13 cellular contexts compared by ENCODE assay signal in the genomic region with DNA sequence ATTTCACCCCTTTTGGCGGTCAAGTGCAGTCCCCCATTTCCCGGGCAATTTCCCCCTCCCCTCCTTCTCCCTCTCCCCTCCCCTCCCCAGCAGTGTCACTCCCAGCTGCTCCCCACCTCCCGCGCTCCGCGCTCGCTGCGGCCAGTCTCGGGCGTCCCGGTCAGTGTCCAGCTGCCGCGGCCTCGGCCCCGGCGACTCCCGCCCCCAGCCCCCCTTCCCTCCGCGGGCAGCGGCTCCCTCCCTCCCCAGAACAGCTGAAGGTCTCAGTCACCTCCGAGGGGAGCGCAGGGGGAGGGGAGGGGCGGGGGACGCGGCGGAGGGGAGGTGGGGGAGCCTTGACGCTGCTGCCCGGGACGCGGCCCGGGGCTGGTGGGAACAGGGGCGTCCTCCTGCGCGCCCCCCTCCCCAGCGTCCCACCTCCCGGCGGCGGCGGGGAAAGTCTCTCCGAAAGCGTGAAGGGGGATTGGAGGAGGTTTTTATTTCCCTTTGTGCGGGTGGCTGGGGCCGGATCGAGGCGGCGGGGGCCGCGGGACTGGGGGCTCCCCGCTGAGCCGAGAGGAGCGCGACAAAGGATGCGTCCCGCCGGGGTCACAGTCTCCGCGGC. TPM values are rescaled to one million over a fixed set of nuclear protein-coding genes. Genes with fewer than 3 reads are reported as not detected.
A peak's percentile ranks its signal among the peaks of the same experiment; 100 is the strongest.
DNase-seq lines count a peak whose midpoint lies in the region; ATAC-seq and TF ChIP-seq lines count a peak whose summit lies in the region.
"Had no signal": no experiment of that assay in that cellular context is flagged by ENCODE, and none has a peak within 500 bp of the region (broad histone marks: within the 10 kb centered on the region; RNA-seq: fewer than 3 reads in every experiment).

A gene with protein sequence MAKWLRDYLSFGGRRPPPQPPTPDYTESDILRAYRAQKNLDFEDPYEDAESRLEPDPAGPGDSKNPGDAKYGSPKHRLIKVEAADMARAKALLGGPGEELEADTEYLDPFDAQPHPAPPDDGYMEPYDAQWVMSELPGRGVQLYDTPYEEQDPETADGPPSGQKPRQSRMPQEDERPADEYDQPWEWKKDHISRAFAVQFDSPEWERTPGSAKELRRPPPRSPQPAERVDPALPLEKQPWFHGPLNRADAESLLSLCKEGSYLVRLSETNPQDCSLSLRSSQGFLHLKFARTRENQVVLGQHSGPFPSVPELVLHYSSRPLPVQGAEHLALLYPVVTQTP (plus strand): TSS at position 341 of the 604 bp plus-strand sequence. CDS start 798 bp downstream, outside the sequence.

- H3K9me3 Mint-ChIP-seq in Caco-2 (ENCODE audit: unreplicated experiment) = no peaks in the 10 kb centered on the region

- H3K36me3 ChIP-seq in Caco-2 (ENCODE audit: control insufficient read depth, insufficient read depth, low read length) = no peaks in the 10 kb centered on the region
- no peaks in the 10 kb centered on the region for H3K36me3 ChIP-seq in parathyroid adenoma (ENCODE audit: control insufficient read depth, insufficient read depth, low read length)
- no peaks in the 10 kb centered on the region for H3K36me3 ChIP-seq in MG63
- H3K36me3 ChIP-seq: gastroesophageal sphincter, tibial artery had no signal

- no peak for TF ChIP-seq CTCF in Caco-2 (IDR thresholded peaks at IDR 0.05; ENCODE audit: insufficient read depth in 1 of 2, low read depth in 1 of 2, low read length in 1 of 2, severe bottlenecking in 1 of 2, unreplicated experiment in 1 of 2)
- no peak for TF ChIP-seq CTCF in parathyroid adenoma (IDR thresholded peaks at IDR 0.05)

- H3K4me1 Mint-ChIP-seq in Caco-2 (ENCODE audit: low read depth, unreplicated experiment) = peaks cover 7% of the 10 kb centered on the region

- peak within 1 kb of the TSS; percentile 85 for H3K4me3 Mint-ChIP-seq in Caco-2 (ENCODE audit: unreplicated experiment)

- H3K4me1 ChIP-seq in Caco-2 (peaks cover 6% of the 10 kb centered on the region), right cardiac atrium (ENCODE audit: control insufficient read depth, insufficient read depth, low read length) (peaks cover 2% of the 10 kb centered on the region), parathyroid adenoma (peaks cover 2% of the 10 kb centered on the region)

- DNase-seq in Caco-2 (no peak), NCI-H69 (lab: John Stamatoyannopoulos, UW) (peak; percentile 74), right cardiac atrium (peak in 1 of 3 donors; percentile 73), NCI-H526 (lab: John Stamatoyannopoulos, UW) (no peak), DMS53 (lab: John Stamatoyannopoulos, UW) (no peak), MG63 (no peak)
- DNase-seq: NCI-H1930; stimulated activated CD4-positive, alpha-beta T cell treated with anti-CD3 and anti-CD28 coated beads, Interleukin-12 subunit alpha, Interleukin-12 subunit beta, amount 100 ng/mL, for 4 hours; T1000; tibial artery had no signal

- H3K36me3 Mint-ChIP-seq in Caco-2 (ENCODE audit: insufficient read depth, unreplicated experiment) = no peaks in the 10 kb centered on the region

- H3K4me3 ChIP-seq in Caco-2 (ENCODE audit: low read depth, low read length) (peak within 1 kb of the TSS; percentile 42), right cardiac atrium (ENCODE audit: low read length) (peak within 1 kb of the TSS; percentile 86), parathyroid adenoma (ENCODE audit: low read depth, low read length) (peak within 1 kb of the TSS; percentile 22), MG63 (no peak within 1 kb of the TSS)

- WGBS in right cardiac atrium = under 1% methylated on average over 57 of the region's 57 CpGs

- intact Hi-C loops in Caco-2 (cut with micrococcal nuclease; ENCODE audit: unreplicated experiment) = no loop called here
- intact Hi-C loops in right cardiac atrium (cut with DNase I) = loop anchor here in 1 of 4 donors (10.0 kb wide), 1 partner anchor 76 kb away; no protein-coding TSS in a partner anchor

- H3K27ac Mint-ChIP-seq in Caco-2 (ENCODE audit: unreplicated experiment) = no peak within 1 kb of the TSS

- H3K27me3 ChIP-seq in Caco-2 (replicated peaks; ENCODE audit: control insufficient read depth, insufficient read depth, low read length) (no peaks in the 10 kb centered on the region), right cardiac atrium (ENCODE audit: control insufficient read depth, insufficient read depth) (no peaks in the 10 kb centered on the region), parathyroid adenoma (ENCODE audit: control insufficient read depth, insufficient read depth, low read length) (no peaks in the 10 kb centered on the region), MG63 (peaks cover 33% of the 10 kb centered on the region)

- H3K27ac ChIP-seq in right cardiac atrium (ENCODE audit: low read length) = no peak within 1 kb of the TSS
- H3K27ac ChIP-seq in parathyroid adenoma = no peak within 1 kb of the TSS
- H3K27ac ChIP-seq: gastroesophageal sphincter, tibial artery had no signal

- no peak within 1 kb of the TSS for H3K9ac ChIP-seq in parathyroid adenoma

- CTCF ChIA-PET in Caco-2 (lab: Charles Lee) = interaction anchor here (1.4 kb wide), 1 partner anchor 11 kb away, joined by 11 read pairs; no protein-coding TSS in a partner anchor

- ATAC-seq in right cardiac atrium (peak; percentile 35 to 62), HG02981 (IDR thresholded peaks at IDR 0.05; ENCODE audit: unreplicated experiment) (no peak)
- ATAC-seq: gastroesophageal sphincter had no signal

- H3K79me2 ChIP-seq in parathyroid adenoma = no peaks in the 10 kb centered on the region

- peaks cover 7% of the 10 kb centered on the region for H3K27me3 Mint-ChIP-seq in Caco-2 (ENCODE audit: insufficient read depth, unreplicated experiment)

- BruUV-seq in Caco-2 (replicated peaks; lab: Mats Ljungman, UMichigan) = no TSS peak

- no peak within 1 kb of the TSS for H2AFZ ChIP-seq in parathyroid adenoma

- H3K4me2 ChIP-seq in parathyroid adenoma (ENCODE audit: low read length) = peak within 1 kb of the TSS; percentile 55

- POLR2A ChIA-PET in Caco-2 (lab: Charles Lee) = no interaction called here

- H3K9me3 ChIP-seq in Caco-2 = no peaks in the 10 kb centered on the region
- no peaks in the 10 kb centered on the region for H3K9me3 ChIP-seq in right cardiac atrium (ENCODE audit: control insufficient read depth, low read length)
- H3K9me3 ChIP-seq in parathyroid adenoma (ENCODE audit: control insufficient read depth, low read length) = no peaks in the 10 kb centered on the region
- no peaks in the 10 kb centered on the region for H3K9me3 ChIP-seq in MG63
- H3K9me3 ChIP-seq: gastroesophageal sphincter, tibial artery had no signal

RNA-seq across cellular contexts. Expression of the gene that starts here (rescaled TPM):
- 1.4 and 3.5 TPM in 2 replicates for total RNA-seq in Caco-2 (2022)
- 10 to 100 TPM; 30.5 to 75.1 (median 54.7) TPM for total RNA-seq in right cardiac atrium
- 23.9 TPM for polyA plus RNA-seq in right cardiac atrium
- total RNA-seq in MG63 (2014; rRNA removed; shearing (Covaris generic); ENCODE audit: low replicate concordance) = not detected in 2 replicates
- total RNA-seq: gastroesophageal sphincter had no signal
